Comparison of ENCODE assay signal across 8 cellular contexts in the genomic region with DNA sequence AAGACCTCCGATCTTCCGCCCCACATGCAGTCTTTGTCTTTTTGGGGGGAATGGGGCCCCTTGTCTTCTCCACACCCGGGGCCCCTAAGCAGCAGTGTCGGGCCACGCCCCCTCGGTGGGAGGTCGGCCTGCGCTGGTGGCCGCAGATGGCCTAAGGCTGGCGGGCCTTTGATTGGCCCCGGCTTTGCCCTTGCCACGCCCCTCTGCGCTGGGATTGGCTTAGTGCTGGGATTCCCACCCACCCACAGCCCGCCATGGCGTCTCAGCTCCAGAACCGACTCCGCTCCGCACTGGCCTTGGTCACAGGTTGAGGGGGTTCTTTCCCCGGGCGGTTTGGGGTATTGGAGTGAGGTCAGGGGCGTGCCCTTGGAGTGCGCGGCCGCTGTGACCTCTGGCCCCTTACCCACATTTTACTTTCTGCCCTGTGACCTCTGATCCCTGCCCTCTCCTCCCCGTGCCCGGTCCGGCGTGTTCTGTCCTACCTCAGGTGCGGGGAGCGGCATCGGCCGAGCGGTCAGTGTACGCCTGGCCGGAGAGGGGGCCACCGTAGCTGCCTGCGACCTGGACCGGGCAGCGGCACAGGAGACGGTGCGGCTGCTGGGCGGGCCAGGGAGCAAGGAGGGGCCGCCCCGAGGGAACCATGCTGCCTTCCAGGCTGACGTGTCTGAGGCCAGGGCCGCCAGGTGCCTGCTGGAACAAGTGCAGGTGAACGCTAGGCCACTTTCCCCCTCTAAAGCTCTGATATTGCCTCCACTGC.
DNase-seq lines count a peak whose midpoint lies in the region; ATAC-seq and TF ChIP-seq lines count a peak whose summit lies in the region.

A gene (plus strand): TSS at position 241 of the 757 bp plus-strand sequence. CDS start 14 bp downstream, at position 255.

- DNase-seq in NCI-H2171 treated with DMSO at 0.1 percent for 48 hours (lab: John Stamatoyannopoulos, UW) (peak; percentile 84), T47D (ENCODE audit: low read depth in 1 of 2, low spot score in 1 of 2) (peak; percentile 93 to 98), iPS-NIHi7 (ENCODE audit: extremely low spot score) (peak; percentile 98)

- peak within 1 kb of the TSS; percentile 68 for H3K4me3 ChIP-seq in WI38 (ENCODE audit: low read depth, low read length)
- peak within 1 kb of the TSS; percentile 47 to 74 (median 61) for H3K4me3 ChIP-seq in skin epidermis

- TF ChIP-seq CTCF in WI38 (IDR thresholded peaks at IDR 0.05; ENCODE audit: low read depth, low read length), result no peak

- in situ Hi-C loops in T47D (cut with HindIII; ENCODE audit: low pct_unique_long_range_greater_than_20kb, low sequenced_read_pairs), result no loop called here

- TF ChIP-seq POLR2A in GM15510 (IDR thresholded peaks at IDR 0.05; ENCODE audit: borderline replicate concordance, extremely low read depth, insufficient read length), result peak; percentile 72

- ATAC-seq in HG03025 (IDR thresholded peaks at IDR 0.05; ENCODE audit: low FRiP score, unreplicated experiment) (peak; percentile 39), GM19452 (IDR thresholded peaks at IDR 0.05; ENCODE audit: unreplicated experiment) (no peak)

- H3K27ac ChIP-seq in skin epidermis, result peak within 1 kb of the TSS; percentile 50 to 94 (median 79)
